9 cellular contexts compared by ENCODE assay signal in the genomic region with DNA sequence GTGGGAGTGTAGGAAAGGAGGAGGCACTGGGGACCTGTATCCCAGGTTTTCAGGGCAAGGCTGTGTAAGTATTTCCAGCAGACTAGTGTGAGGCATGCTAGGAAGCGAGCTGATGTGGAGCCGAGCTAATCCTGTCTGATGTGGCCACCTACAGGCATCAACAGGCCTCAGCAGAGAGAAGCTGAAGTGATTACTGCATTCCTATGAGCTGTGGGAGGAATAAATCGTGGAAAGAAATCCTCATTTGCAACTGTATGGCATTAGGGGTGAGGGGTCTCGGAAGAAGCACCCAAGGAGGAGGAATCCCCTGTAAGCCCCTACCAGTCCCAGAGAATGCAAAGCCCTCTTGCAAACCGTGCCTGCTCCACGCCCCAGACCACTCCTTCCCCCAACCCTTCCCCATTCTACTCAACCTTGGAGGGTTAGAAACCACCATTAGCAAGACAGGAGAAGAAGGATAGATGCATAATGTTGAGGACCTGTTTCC. TPM values are rescaled to one million over a fixed set of nuclear protein-coding genes. Genes with fewer than 3 reads are reported as not detected.
A peak's percentile ranks its signal among the peaks of the same experiment; 100 is the strongest.
DNase-seq lines count a peak whose midpoint lies in the region; TF ChIP-seq lines count a peak whose summit lies in the region.
"Had no signal": no experiment of that assay in that cellular context is flagged by ENCODE, and none has a peak within 500 bp of the region (broad histone marks: within the 10 kb centered on the region; RNA-seq: fewer than 3 reads in every experiment).

No MANE protein-coding gene starts in this region.

- TF ChIP-seq EP300 in tibial nerve (IDR thresholded peaks at IDR 0.05) = peak in 1 of 2 donors; percentile 13

- H3K4me1 ChIP-seq in tibial nerve = peaks cover 0 to 39% (median 6%) of the 10 kb centered on the region in 4 donors

- in situ Hi-C loops in KBM-7 (cut with MboI; ENCODE audit: low pct_unique_long_range_greater_than_20kb, low sequenced_read_pairs) = no loop called here

- no peaks in the 10 kb centered on the region for H3K36me3 ChIP-seq in tibial nerve

- TF ChIP-seq CTCF in tibial nerve (IDR thresholded peaks at IDR 0.05) = peak in 4 of 5 experiments; percentile 30 to 63 (median 56)

- DNase-seq in DMS53 treated with DMSO at 0.1 percent for 48 hours (lab: John Stamatoyannopoulos, UW; ENCODE audit: unreplicated experiment) (peak; percentile 13), KBM-7 (peak; percentile 31), anterior cingulate cortex (lab: John Stamatoyannopoulos, UW) (peak in 51 of 58 donors; percentile 6 to 86 (median 60)), iris pigment epithelial cell (ENCODE audit: low read depth) (peak; percentile 90), tibial nerve (ENCODE audit: low spot score in 2 of 2) (no peak), cortex of kidney (lab: John Stamatoyannopoulos, UW) (no peak), NCI-H2029 (lab: John Stamatoyannopoulos, UW) (no peak), AML-193 (lab: John Stamatoyannopoulos, UW) (no peak)

- H3K4me3 ChIP-seq in tibial nerve = no peak overlapping the region

- H3K27me3 ChIP-seq in tibial nerve = no peaks in the 10 kb centered on the region

- TF ChIP-seq POLR2A in tibial nerve (IDR thresholded peaks at IDR 0.05) = no peak

- H3K9me3 ChIP-seq in tibial nerve = no peaks in the 10 kb centered on the region

- H3K27ac ChIP-seq in tibial nerve = peak overlapping the region in 2 of 4 donors; percentile 21 to 29

- WGBS in tibial nerve, 2 donors = 26 to 27% methylated on average over 6 of the region's 6 CpGs

RNA-seq across cellular contexts. Expression of gene C6orf15, which starts 41.6 kb away (rescaled TPM):
- total RNA-seq in tibial nerve = not detected
- total RNA-seq: T-helper 2 cell treated with Interferon-gamma antibody and Interleukin-4, amounts not matched to agents 100 ng/mL and 5 ng/mL, for 36 hours had no signal

RNA-seq across cellular contexts. Expression of gene PSORS1C1, which starts 43.8 kb away (rescaled TPM):
- 1 to 10 TPM in 3 of 4 donors, under 1 TPM in 1; 0.42 to 8.5 (median 2.2) TPM for total RNA-seq in tibial nerve
- total RNA-seq: T-helper 2 cell treated with Interferon-gamma antibody and Interleukin-4, amounts not matched to agents 100 ng/mL and 5 ng/mL, for 36 hours had no signal

RNA-seq across cellular contexts. Expression of gene CDSN, which starts 49.5 kb away (rescaled TPM):
- not detected for total RNA-seq in tibial nerve
- total RNA-seq: T-helper 2 cell treated with Interferon-gamma antibody and Interleukin-4, amounts not matched to agents 100 ng/mL and 5 ng/mL, for 36 hours had no signal

Comparison
In these comparisons a context has a peak if more than half of its experiments do, and no peak if none do; other contexts are left out.
1. DNase-seq: peak in DMS53 treated with DMSO at 0.1 percent for 48 hours (single experiment), KBM-7 (single experiment), anterior cingulate cortex (51 of 58) and iris pigment epithelial cell (single experiment); none in tibial nerve (0 of 2), cortex of kidney (single experiment), NCI-H2029 (single experiment) and AML-193 (0 of 2).